In genomic region chr16:77869997-77870813, GRCh38 we compare ENCODE assay signal across 13 cellular contexts.
A peak's percentile ranks its signal among the peaks of the same experiment; 100 is the strongest.
DNase-seq lines count a peak whose midpoint lies in the region; TF ChIP-seq lines count a peak whose summit lies in the region.
"Had no signal": no experiment of that assay in that cellular context is flagged by ENCODE, and none has a peak within 500 bp of the region (broad histone marks: within the 10 kb centered on the region; RNA-seq: fewer than 3 reads in every experiment).

No MANE protein-coding gene starts in this region.

- 64 to 69% methylated on average over 13 of the region's 13 CpGs for WGBS in thyroid gland, 2 donors

- no peak for TF ChIP-seq POLR2A in thyroid gland (IDR thresholded peaks at IDR 0.05)

- no peaks in the 10 kb centered on the region for H3K36me3 ChIP-seq in thyroid gland

- peak overlapping the region; percentile 69 to 78 for H3K27ac ChIP-seq in coronary artery
- H3K27ac ChIP-seq in thyroid gland: peak overlapping the region in 1 of 3 donors; percentile 47
- H3K27ac ChIP-seq: C4-2B, PC-9 had no signal

- H3K9me3 ChIP-seq in thyroid gland: no peaks in the 10 kb centered on the region

- H3K4me3 ChIP-seq in coronary artery (peak overlapping the region; percentile 2), thyroid gland (replicated peaks in 1 of 3) (no peak overlapping the region)
- H3K4me3 ChIP-seq: PC-9 had no signal

- no peaks in the 10 kb centered on the region for H3K27me3 ChIP-seq in thyroid gland

- DNase-seq in RPMI7951 (ENCODE audit: low read depth) (peak; percentile 65), coronary artery (ENCODE audit: low spot score) (peak; percentile 77), iris pigment epithelial cell (ENCODE audit: low read depth) (peak; percentile 60), thyroid gland (peak; percentile 34 to 60), cortex of kidney (lab: John Stamatoyannopoulos, UW) (no peak), ACHN (no peak)
- no peak for DNase-seq in activated naive CD4-positive, alpha-beta T cell treated with Interleukin-2 at 50 U/mL for 16 hours
- DNase-seq: DND-41, GOT3, NCI-H510A, PC-9, posterior cingulate gyrus had no signal

- intact Hi-C loops in thyroid gland (cut with DNase I): no loop called here

- TF ChIP-seq CTCF in coronary artery (IDR thresholded peaks at IDR 0.05) (no peak), thyroid gland (IDR thresholded peaks at IDR 0.05) (no peak)

- H3K4me1 ChIP-seq in thyroid gland: peaks cover 11% of the 10 kb centered on the region in 2 donors

- in situ Hi-C loops in ACHN (cut with HindIII; ENCODE audit: low pct_ligation_motif_present, low pct_unique_long_range_greater_than_20kb, low sequenced_read_pairs): no loop called here

Comparison
In these comparisons a context has a peak if more than half of its experiments do, and no peak if none do; other contexts are left out.
1. DNase-seq: peak in RPMI7951 (single experiment), coronary artery (single experiment), iris pigment epithelial cell (single experiment) and thyroid gland (2 of 2); none in activated naive CD4-positive, alpha-beta T cell treated with Interleukin-2 at 50 U/mL for 16 hours (single experiment), cortex of kidney (single experiment) and ACHN (single experiment).